25 cellular contexts compared by ENCODE assay signal in genomic region chr12:24769682-24770081, GRCh38.
"Had no signal": no experiment of that assay in that cellular context is flagged by ENCODE, and none has a peak within 500 bp of the region (broad histone marks: within the 10 kb centered on the region; RNA-seq: fewer than 3 reads in every experiment).

No MANE protein-coding gene starts in this region.

- H3K9me3 ChIP-seq: colonic mucosa, gastrocnemius medialis had no signal

- H3K4me3 ChIP-seq: colonic mucosa, coronary artery, dorsolateral prefrontal cortex, esophagus muscularis mucosa, esophagus squamous epithelium, gastrocnemius medialis, gastroesophageal sphincter, heart left ventricle, heart right ventricle had no signal

- H3K27me3 Mint-ChIP-seq: dendritic cell treated with granulocyte-macrophage colony-stimulating factor and Interleukin-4, amounts not matched to agents 40 ng/mL and 50 ng/mL, for 4 days; effector memory CD8-positive, alpha-beta T cell had no signal

- H3K4me1 ChIP-seq: colonic mucosa, esophagus muscularis mucosa, esophagus squamous epithelium, gastrocnemius medialis, gastroesophageal sphincter, heart left ventricle, heart right ventricle had no signal

- ATAC-seq: effector memory CD8-positive, alpha-beta T cell; esophagus mucosa; foreskin keratinocyte; gastrocnemius medialis; gastroesophageal sphincter; heart left ventricle; heart right ventricle had no signal

- H3K27ac Mint-ChIP-seq: dendritic cell treated with granulocyte-macrophage colony-stimulating factor and Interleukin-4, amounts not matched to agents 40 ng/mL and 50 ng/mL, for 4 days; effector memory CD8-positive, alpha-beta T cell; endodermal cell had no signal

- H3K27ac ChIP-seq: colonic mucosa, coronary artery, dorsolateral prefrontal cortex, epithelial cell of prostate, esophagus muscularis mucosa, esophagus squamous epithelium, foreskin keratinocyte, gastrocnemius medialis, gastroesophageal sphincter, heart left ventricle, heart right ventricle had no signal

- H3K4me3 Mint-ChIP-seq: dendritic cell treated with granulocyte-macrophage colony-stimulating factor and Interleukin-4, amounts not matched to agents 40 ng/mL and 50 ng/mL, for 4 days; effector memory CD8-positive, alpha-beta T cell; endodermal cell had no signal

- H3K27me3 ChIP-seq: colonic mucosa, dorsolateral prefrontal cortex, esophagus muscularis mucosa, esophagus squamous epithelium, foreskin keratinocyte, gastrocnemius medialis, gastroesophageal sphincter, heart left ventricle, heart right ventricle had no signal

- H3K9me3 Mint-ChIP-seq: effector memory CD8-positive, alpha-beta T cell had no signal

- H3K36me3 ChIP-seq: colonic mucosa, esophagus muscularis mucosa, esophagus squamous epithelium, gastrocnemius medialis, gastroesophageal sphincter, heart left ventricle, heart right ventricle had no signal

- DNase-seq: colonic mucosa; cortex of kidney; dermis blood vessel endothelial cell; dorsolateral prefrontal cortex; effector CD4-positive, alpha-beta T cell; effector CD8-positive, alpha-beta T cell; effector memory CD4-positive, alpha-beta T cell; effector memory CD8-positive, alpha-beta T cell; endodermal cell; erythroblast; esophagus squamous epithelium; foreskin fibroblast; foreskin keratinocyte; foreskin melanocyte; gastrocnemius medialis; glutamatergic neuron; head of caudate nucleus; heart left ventricle; heart right ventricle had no signal
